ENCODE assay signal across 21 cellular contexts in the genomic region with DNA sequence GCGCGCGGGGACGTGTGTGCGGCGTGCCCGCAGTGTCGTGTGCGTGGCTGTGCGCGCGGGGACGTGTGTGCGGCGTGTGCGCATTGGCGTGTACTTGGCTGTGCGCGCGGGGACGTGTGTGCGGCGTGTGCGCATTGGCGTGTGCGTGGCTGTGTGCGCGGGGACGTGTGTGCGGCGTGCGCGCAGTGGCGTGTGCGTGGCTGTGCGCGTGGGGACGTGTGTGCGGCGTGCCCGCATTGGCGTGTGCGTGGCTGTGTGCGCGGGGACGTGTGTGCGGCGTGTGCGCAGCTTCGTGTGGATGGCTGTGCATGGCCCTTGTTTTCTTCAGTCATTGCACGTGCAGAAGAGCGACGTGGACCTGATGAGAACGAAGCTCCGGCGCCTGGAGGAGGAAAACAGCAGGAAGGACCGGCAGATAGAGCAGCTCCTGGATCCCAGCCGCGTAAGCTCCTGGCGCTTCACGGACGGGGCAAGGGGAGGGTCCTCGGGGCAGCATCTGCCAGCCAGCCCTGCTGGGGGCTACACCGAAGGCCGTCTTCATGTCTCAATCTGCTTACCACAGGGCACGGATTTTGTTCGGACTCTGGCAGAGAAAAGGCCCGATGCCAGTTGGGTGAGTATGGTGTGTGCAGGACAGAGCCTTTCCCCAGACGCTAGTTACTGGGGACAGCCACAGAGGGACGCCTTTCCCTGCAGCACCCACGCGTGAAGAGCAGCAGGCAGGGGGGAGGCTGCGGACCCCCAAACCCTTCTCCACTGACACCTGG. TPM values are rescaled to one million over a fixed set of nuclear protein-coding genes. Genes with fewer than 3 reads are reported as not detected.
A peak's percentile ranks its signal among the peaks of the same experiment; 100 is the strongest.
DNase-seq lines count a peak whose midpoint lies in the region; ATAC-seq, FAIRE-seq and TF ChIP-seq lines count a peak whose summit lies in the region.
"Had no signal": no experiment of that assay in that cellular context is flagged by ENCODE, and none has a peak within 500 bp of the region (broad histone marks: within the 10 kb centered on the region; RNA-seq: fewer than 3 reads in every experiment).

No MANE protein-coding gene starts in this region.

- intact Hi-C loops in natural killer cell (cut with micrococcal nuclease) (no loop called here), psoas muscle (cut with DNase I) (no loop called here)

- peak overlapping the region in 1 of 2 donors; percentile 29 for H3K4me3 ChIP-seq in neuronal stem cell (ENCODE audit: low read length in 2 of 2)
- no peak overlapping the region for H3K4me3 ChIP-seq in psoas muscle
- H3K4me3 ChIP-seq: A549; BLaER1 treated with 17β-estradiol and CSF1 and Interleukin-3, amounts not matched to agents 10 nM and 100 nM; GM23248; HAP-1 had no signal

- no peak overlapping the region for H3K4me2 ChIP-seq in neuronal stem cell (ENCODE audit: insufficient read depth, low read length, poor library complexity, severe bottlenecking)
- H3K4me2 ChIP-seq: A549 had no signal

- H2AFZ ChIP-seq in neuronal stem cell (ENCODE audit: low read length), result no peak overlapping the region
- H2AFZ ChIP-seq: GM23248 had no signal

- no peak overlapping the region for H4K8ac ChIP-seq in neuronal stem cell (ENCODE audit: low read depth, low read length)

- no peak overlapping the region for H3K4ac ChIP-seq in neuronal stem cell (ENCODE audit: low read length)

- peaks cover 16 to 22% of the 10 kb centered on the region in 2 donors for H3K4me1 Mint-ChIP-seq in natural killer cell treated with Interleukin-12 subunit alpha and Interleukin-12 subunit beta and Interleukin-15 and Interleukin-18, amount 100 ng/mL, for 72 hours (ENCODE audit: low read depth in 2 of 2)
- H3K4me1 Mint-ChIP-seq in natural killer cell, result peaks cover 11 to 21% of the 10 kb centered on the region in 2 donors
- H3K4me1 Mint-ChIP-seq in activated T-cell treated with anti-CD3 and anti-CD28 coated beads, Interleukin-2, amount 50 U/mL, for 72 hours (ENCODE audit: low read depth), result no peaks in the 10 kb centered on the region

- H2BK5ac ChIP-seq in neuronal stem cell (ENCODE audit: low read length), result no peak overlapping the region

- H3K27ac Mint-ChIP-seq in natural killer cell treated with Interleukin-12 subunit alpha and Interleukin-12 subunit beta and Interleukin-15 and Interleukin-18, amount 100 ng/mL, for 72 hours, result no peak overlapping the region
- H3K27ac Mint-ChIP-seq in natural killer cell, result no peak overlapping the region
- no peak overlapping the region for H3K27ac Mint-ChIP-seq in activated T-cell treated with anti-CD3 and anti-CD28 coated beads, Interleukin-2, amount 50 U/mL, for 72 hours
- H3K27ac Mint-ChIP-seq: CD8-positive, alpha-beta T cell had no signal

- H2BK15ac ChIP-seq in neuronal stem cell (ENCODE audit: low read length), result no peak overlapping the region

- no peak overlapping the region for H2AK5ac ChIP-seq in neuronal stem cell (ENCODE audit: low read depth, low read length)

- peak; percentile 99 for FAIRE-seq in HTR-8/SVneo (lab: Jason Lieb, UNC)
- FAIRE-seq: A549, GM12892, GM18507 had no signal

- no peak overlapping the region for H3K14ac ChIP-seq in neuronal stem cell (ENCODE audit: low read length)

- H3K9me3 Mint-ChIP-seq in natural killer cell treated with Interleukin-12 subunit alpha and Interleukin-12 subunit beta and Interleukin-15 and Interleukin-18, amount 100 ng/mL, for 72 hours, result no peaks in the 10 kb centered on the region
- H3K9me3 Mint-ChIP-seq in natural killer cell, result no peaks in the 10 kb centered on the region
- H3K9me3 Mint-ChIP-seq in activated T-cell treated with anti-CD3 and anti-CD28 coated beads, Interleukin-2, amount 50 U/mL, for 72 hours, result no peaks in the 10 kb centered on the region
- H3K9me3 Mint-ChIP-seq: CD8-positive, alpha-beta T cell had no signal

- H3K9me3 ChIP-seq in neuronal stem cell (replicated peaks in 1 of 2; ENCODE audit: control insufficient read depth in 2 of 2, insufficient read depth in 1 of 2, low read depth in 1 of 2, low read length in 2 of 2) (no peaks in the 10 kb centered on the region), psoas muscle (no peaks in the 10 kb centered on the region)
- H3K9me3 ChIP-seq: A549; BLaER1 treated with 17β-estradiol and CSF1 and Interleukin-3, amounts not matched to agents 10 nM and 100 nM; HAP-1 had no signal

- H3K27ac ChIP-seq in neuronal stem cell (replicated peaks; ENCODE audit: low read length), result no peak overlapping the region
- no peak overlapping the region for H3K27ac ChIP-seq in psoas muscle
- H3K27ac ChIP-seq: 22Rv1; A549; BLaER1 treated with 17β-estradiol and CSF1 and Interleukin-3, amounts not matched to agents 10 nM and 100 nM; GM23248 had no signal

- no CpG with 5 or more reads among the region's 73 CpGs for WGBS in neuronal stem cell (ENCODE audit: extremely low coverage in 2 of 2, insufficient read length in 2 of 2, insufficient replicate concordance in 1 of 2), 2 donors
- WGBS in psoas muscle, 3 donors, result 96 to 97% (median 96%) methylated on average over 63 to 73 of the region's 73 CpGs

- peak; percentile 26 for DNase-seq in natural killer cell treated with Interleukin-12 subunit alpha and Interleukin-12 subunit beta and Interleukin-15 and Interleukin-18, amount 100 ng/mL, for 72 hours (ENCODE audit: low spot score)
- DNase-seq in natural killer cell (no peak), HTR-8/SVneo (ENCODE audit: insufficient read length, low spot score) (no peak), neuronal stem cell (ENCODE audit: low spot score) (no peak), erythroblast (lab: John Stamatoyannopoulos, UW) (no peak), psoas muscle (no peak), islet precursor cell (no peak)
- DNase-seq in activated T-cell treated with anti-CD3 and anti-CD28 coated beads, Interleukin-2, amount 50 U/mL, for 72 hours, result no peak
- DNase-seq: Calu3; CD8-positive, alpha-beta T cell; DMS 273 treated with DMSO at 0.1 percent for 48 hours; DMS53; DND-41; EL; GM23248 had no signal

- no peak overlapping the region for H2BK120ac ChIP-seq in neuronal stem cell (ENCODE audit: low read depth, low read length)

- H3K4me3 Mint-ChIP-seq in natural killer cell treated with Interleukin-12 subunit alpha and Interleukin-12 subunit beta and Interleukin-15 and Interleukin-18, amount 100 ng/mL, for 72 hours, result no peak overlapping the region
- H3K4me3 Mint-ChIP-seq in natural killer cell, result no peak overlapping the region
- H3K4me3 Mint-ChIP-seq in activated T-cell treated with anti-CD3 and anti-CD28 coated beads, Interleukin-2, amount 50 U/mL, for 72 hours, result no peak overlapping the region
- H3K4me3 Mint-ChIP-seq: CD8-positive, alpha-beta T cell had no signal

- H3K36me3 Mint-ChIP-seq in natural killer cell treated with Interleukin-12 subunit alpha and Interleukin-12 subunit beta and Interleukin-15 and Interleukin-18, amount 100 ng/mL, for 72 hours, result no peaks in the 10 kb centered on the region
- no peaks in the 10 kb centered on the region for H3K36me3 Mint-ChIP-seq in natural killer cell
- H3K36me3 Mint-ChIP-seq in activated T-cell treated with anti-CD3 and anti-CD28 coated beads, Interleukin-2, amount 50 U/mL, for 72 hours (ENCODE audit: insufficient read depth in 2 of 2), result peaks cover under 1 to 2% of the 10 kb centered on the region in 2 donors

- TF ChIP-seq POLR2A in erythroblast (IDR thresholded peaks at IDR 0.05; ENCODE audit: low read length), result no peak

- H3K79me1 ChIP-seq in neuronal stem cell (ENCODE audit: low read depth, low read length), result no peaks in the 10 kb centered on the region

- H3K9ac ChIP-seq in neuronal stem cell (ENCODE audit: low read depth, low read length, poor library complexity), result peak overlapping the region; percentile 40
- H3K9ac ChIP-seq: BLaER1 treated with 17β-estradiol and CSF1 and Interleukin-3, amounts not matched to agents 10 nM and 100 nM; GM23248 had no signal

- peaks cover 5 to 26% of the 10 kb centered on the region in 2 donors for H3K36me3 ChIP-seq in neuronal stem cell (replicated peaks in 1 of 2; ENCODE audit: control insufficient read depth in 2 of 2, insufficient read depth in 2 of 2, low read length in 2 of 2)
- peaks cover 3 to 23% of the 10 kb centered on the region in 2 donors for H3K36me3 ChIP-seq in psoas muscle (ENCODE audit: insufficient read depth in 1 of 2, low read depth in 1 of 2)
- H3K36me3 ChIP-seq: HAP-1 had no signal

- ATAC-seq in natural killer cell treated with Interleukin-12 subunit alpha and Interleukin-12 subunit beta and Interleukin-15 and Interleukin-18, amount 100 ng/mL, for 72 hours, result no peak
- no peak for ATAC-seq in natural killer cell
- ATAC-seq in psoas muscle, result no peak
- ATAC-seq in activated T-cell treated with anti-CD3 and anti-CD28 coated beads, Interleukin-2, amount 50 U/mL, for 72 hours (replicated peaks in 1 of 2), result no peak
- ATAC-seq: A549; CD8-positive, alpha-beta T cell had no signal

- no peak for TF ChIP-seq CTCF in natural killer cell (IDR thresholded peaks at IDR 0.05)
- no peak for TF ChIP-seq CTCF in psoas muscle (IDR thresholded peaks at IDR 0.05)

- H4K91ac ChIP-seq in neuronal stem cell (ENCODE audit: low read depth, low read length, poor library complexity), result no peak overlapping the region

- peaks cover 0 to 13% of the 10 kb centered on the region in 2 donors for H3K4me1 ChIP-seq in neuronal stem cell (ENCODE audit: control insufficient read depth in 2 of 2, insufficient read depth in 1 of 2, low read depth in 1 of 2, low read length in 2 of 2)
- H3K4me1 ChIP-seq in psoas muscle, result no peaks in the 10 kb centered on the region
- H3K4me1 ChIP-seq: A549, HAP-1 had no signal

- H3K23ac ChIP-seq in neuronal stem cell (ENCODE audit: low read depth, low read length, poor library complexity), result no peak overlapping the region

- peak overlapping the region; percentile 93 for H2BK12ac ChIP-seq in neuronal stem cell (ENCODE audit: low read length)

- H3K18ac ChIP-seq in neuronal stem cell (ENCODE audit: low read length), result no peak overlapping the region

- no peaks in the 10 kb centered on the region for H3K27me3 Mint-ChIP-seq in natural killer cell treated with Interleukin-12 subunit alpha and Interleukin-12 subunit beta and Interleukin-15 and Interleukin-18, amount 100 ng/mL, for 72 hours
- H3K27me3 Mint-ChIP-seq in natural killer cell (ENCODE audit: low read depth in 2 of 2), result no peaks in the 10 kb centered on the region
- no peaks in the 10 kb centered on the region for H3K27me3 Mint-ChIP-seq in activated T-cell treated with anti-CD3 and anti-CD28 coated beads, Interleukin-2, amount 50 U/mL, for 72 hours (ENCODE audit: low read depth)

- H3K27me3 ChIP-seq in neuronal stem cell (ENCODE audit: control insufficient read depth in 3 of 3, insufficient read depth in 3 of 3, low read depth in 1 of 3, low read length in 3 of 3) (no peaks in the 10 kb centered on the region), psoas muscle (ENCODE audit: insufficient read depth in 3 of 3, low read length in 2 of 3) (no peaks in the 10 kb centered on the region)

RNA-seq across cellular contexts. Expression of a gene that starts 19.3 kb away (rescaled TPM):
- total RNA-seq in natural killer cell treated with Interleukin-12 subunit alpha and Interleukin-12 subunit beta and Interleukin-15 and Interleukin-18, amount 100 ng/mL, for 72 hours, result 10 to 100 TPM; 11.6 to 17.7 TPM
- 10 to 100 TPM in 2 of 3 donors, 1 to 10 TPM in 1; 9.6 to 13.5 (median 11.3) TPM for total RNA-seq in natural killer cell
- 10.4 TPM for polyA plus RNA-seq in neuronal stem cell (2013, experiment 1 of 2)
- polyA plus RNA-seq in neuronal stem cell (2013, experiment 2 of 2), result 10.3 TPM
- total RNA-seq in psoas muscle, result 1 to 10 TPM; 5.6 to 8.5 (median 7.1) TPM
- 1 to 10 TPM; 2.4 to 9.6 (median 6.5) TPM for polyA plus RNA-seq in psoas muscle
- total RNA-seq in activated T-cell treated with anti-CD3 and anti-CD28 coated beads, Interleukin-2, amount 50 U/mL, for 72 hours, result 10 to 100 TPM; 11.8 to 12.2 TPM

RNA-seq across cellular contexts. Expression of a gene that starts 22.8 kb away (rescaled TPM):
- total RNA-seq in natural killer cell treated with Interleukin-12 subunit alpha and Interleukin-12 subunit beta and Interleukin-15 and Interleukin-18, amount 100 ng/mL, for 72 hours, result 10 to 100 TPM; 27.0 to 61.4 TPM
- total RNA-seq in natural killer cell (10 to 100 TPM; 24.9 to 26.7 (median 25.6) TPM), psoas muscle (10 to 100 TPM; 11.9 to 14.3 (median 12.5) TPM)
- polyA plus RNA-seq in neuronal stem cell (2013, experiment 1 of 2), result 18.7 TPM
- polyA plus RNA-seq in neuronal stem cell (2013, experiment 2 of 2), result 18.1 TPM
- 10 to 100 TPM; 13.2 to 14.8 (median 14.4) TPM for polyA plus RNA-seq in psoas muscle
- 10 to 100 TPM; 28.0 to 35.2 TPM for total RNA-seq in activated T-cell treated with anti-CD3 and anti-CD28 coated beads, Interleukin-2, amount 50 U/mL, for 72 hours

RNA-seq across cellular contexts. Expression of a gene that starts 53.7 kb away (rescaled TPM):
- total RNA-seq in natural killer cell treated with Interleukin-12 subunit alpha and Interleukin-12 subunit beta and Interleukin-15 and Interleukin-18, amount 100 ng/mL, for 72 hours, result 10 to 100 TPM; 23.7 to 24.8 TPM
- total RNA-seq in natural killer cell (10 to 100 TPM; 38.3 to 47.1 (median 42.4) TPM), psoas muscle (10 to 100 TPM in 1 of 4 donors, 1 to 10 TPM in 3; 6.5 to 11.3 (median 7.1) TPM)
- 136 TPM for polyA plus RNA-seq in neuronal stem cell (2013, experiment 1 of 2)
- 133 TPM for polyA plus RNA-seq in neuronal stem cell (2013, experiment 2 of 2)
- 1 to 10 TPM; 1.3 to 2.4 (median 1.9) TPM for polyA plus RNA-seq in psoas muscle
- 10 to 100 TPM; 30.0 to 36.4 TPM for total RNA-seq in activated T-cell treated with anti-CD3 and anti-CD28 coated beads, Interleukin-2, amount 50 U/mL, for 72 hours

RNA-seq across cellular contexts. Expression of a gene that starts 58.5 kb away (rescaled TPM):
- total RNA-seq in natural killer cell treated with Interleukin-12 subunit alpha and Interleukin-12 subunit beta and Interleukin-15 and Interleukin-18, amount 100 ng/mL, for 72 hours, result 100 to 1,000 TPM in 1 of 2 donors, 10 to 100 TPM in 1; 89.8 to 153 TPM
- total RNA-seq in natural killer cell (100 to 1,000 TPM; 140 to 191 (median 176) TPM), psoas muscle (1 to 10 TPM; 2.4 to 3.0 (median 2.8) TPM)
- 84.0 TPM for polyA plus RNA-seq in neuronal stem cell (2013, experiment 1 of 2)
- 82.3 TPM for polyA plus RNA-seq in neuronal stem cell (2013, experiment 2 of 2)
- polyA plus RNA-seq in psoas muscle, result 1 to 10 TPM; 1.3 to 2.1 (median 2.0) TPM
- total RNA-seq in activated T-cell treated with anti-CD3 and anti-CD28 coated beads, Interleukin-2, amount 50 U/mL, for 72 hours, result 10 to 100 TPM; 23.0 to 30.0 TPM
